Comparison of ENCODE assay signal across 9 cellular contexts in the genomic region with DNA sequence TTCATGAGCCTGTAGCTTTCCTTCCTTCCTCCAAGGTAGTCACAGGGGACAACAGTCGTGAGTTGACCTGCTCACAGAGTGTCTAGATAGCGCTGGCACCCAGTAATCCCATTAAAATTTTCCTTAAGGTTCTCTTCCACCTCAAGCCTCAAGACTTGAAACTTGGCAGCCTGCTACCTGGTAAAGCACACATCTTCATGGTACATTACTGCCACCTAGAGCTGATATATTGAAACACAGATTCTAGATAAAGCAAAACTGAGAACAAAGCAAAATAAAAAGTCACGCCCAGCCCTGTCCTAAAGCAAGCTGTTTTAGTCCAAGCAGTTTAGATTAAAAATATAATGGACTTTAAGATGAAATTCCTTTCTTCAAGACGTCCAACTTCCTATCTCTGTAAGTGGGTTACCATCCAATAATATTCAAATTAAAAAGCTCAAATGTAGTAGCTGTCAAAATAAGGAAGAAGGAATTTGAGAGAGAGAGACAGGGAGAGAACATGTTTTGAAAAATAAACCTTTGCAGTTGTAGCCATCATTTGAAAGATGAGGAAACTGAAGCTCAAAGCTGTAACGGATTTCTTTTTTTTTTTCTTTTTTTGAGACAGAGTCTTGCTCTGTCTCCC. TPM values are rescaled to one million over a fixed set of nuclear protein-coding genes. Genes with fewer than 3 reads are reported as not detected.
DNase-seq lines count a peak whose midpoint lies in the region; ATAC-seq, FAIRE-seq and TF ChIP-seq lines count a peak whose summit lies in the region.
"Had no signal": no experiment of that assay in that cellular context is flagged by ENCODE, and none has a peak within 500 bp of the region (broad histone marks: within the 10 kb centered on the region; RNA-seq: fewer than 3 reads in every experiment).

No MANE protein-coding gene starts in this region.

- no peaks in the 10 kb centered on the region for H3K9me3 ChIP-seq in MM.1S (replicated peaks; ENCODE audit: insufficient read depth, low read length)
- H3K9me3 ChIP-seq in H1 (ENCODE audit: insufficient read depth in 2 of 2, low read depth in 1 of 2, low read length in 1 of 2) = peaks cover 3 to 4% of the 10 kb centered on the region in 2 experiments; a peak in 1 of 4 replicates
- H3K9me3 ChIP-seq: SJCRH30 had no signal

- POLR2A ChIA-PET in H1 (lab: Charles Lee; ENCODE audit: partially characterized antibody) = no interaction called here

- no peak overlapping the region for H3K56ac ChIP-seq in H1 (replicated peaks; ENCODE audit: insufficient read length, low read depth, low read length)

- H3K27ac Mint-ChIP-seq in memory B cell = peak overlapping the region; percentile 84

- H3K27me3 Mint-ChIP-seq in memory B cell = no peaks in the 10 kb centered on the region

- no peak overlapping the region for H2AFZ ChIP-seq in MM.1S (ENCODE audit: low read length)
- 0 out of 2 replicates have a peak overlapping the region, but pooled peaks have one; percentile 68 for H2AFZ ChIP-seq in H1 (ENCODE audit: low read length)

- H3K27me3 ChIP-seq in MM.1S (replicated peaks; ENCODE audit: insufficient read depth, low read length) (no peaks in the 10 kb centered on the region), H1 (replicated peaks in 1 of 4; ENCODE audit: control insufficient read depth in 3 of 4, extremely low read depth in 1 of 4, insufficient read depth in 3 of 4, low read length in 3 of 4) (no peaks in the 10 kb centered on the region)
- H3K27me3 ChIP-seq: SJCRH30 had no signal

- H3K18ac ChIP-seq in H1 (ENCODE audit: extremely low read depth, low read length) = no peak overlapping the region

- no peaks in the 10 kb centered on the region for H4K20me1 ChIP-seq in MM.1S (ENCODE audit: insufficient read depth, low read length)
- H4K20me1 ChIP-seq in H1 (replicated peaks in 1 of 2; ENCODE audit: control insufficient read depth in 1 of 2, insufficient read depth in 2 of 2, low read length in 2 of 2) = no peaks in the 10 kb centered on the region

- 16% methylated on average over 5 of the region's 5 CpGs; no CpG with 5 or more reads in 1 of the 2 experiments for WGBS in H1 (ENCODE audit: extremely low coverage in 1 of 2, insufficient coverage in 1 of 2, insufficient read length in 1 of 2, insufficient replicate concordance in 2 of 2, low coverage in 1 of 2, low lambda C conversion rate in 2 of 2, missing lambda C conversion rate in 1 of 2), 2 experiments

- no peak overlapping the region for H3K4ac ChIP-seq in H1 (replicated peaks; ENCODE audit: insufficient read length, low read depth, low read length)

- no peak overlapping the region for H4K91ac ChIP-seq in H1 (replicated peaks; ENCODE audit: insufficient read length, low read length)

- no peak overlapping the region for H2BK15ac ChIP-seq in H1 (ENCODE audit: low read length)

- peak; percentile 84 for DNase-seq in COLO829 (ENCODE audit: low spot score)
- DNase-seq in GM19239 (ENCODE audit: insufficient read length, low spot score) = peak; percentile 19
- DNase-seq in MM.1S = peak; percentile 61
- peak; percentile 44 to 47 for DNase-seq in SHP77 (lab: John Stamatoyannopoulos, UW)
- no peak for DNase-seq in H1 (ENCODE audit: low read depth in 1 of 2, low spot score in 2 of 2)
- DNase-seq in memory B cell (ENCODE audit: low spot score in 2 of 2) = peak in 1 of 2 donors; percentile 52

- no peaks in the 10 kb centered on the region for H3K36me3 Mint-ChIP-seq in memory B cell

- no peak overlapping the region for H4K5ac ChIP-seq in H1 (ENCODE audit: insufficient read length, low read depth, low read length)

- no peak overlapping the region for H3K14ac ChIP-seq in H1 (ENCODE audit: insufficient read length)

- H3K36me3 ChIP-seq in MM.1S (replicated peaks; ENCODE audit: insufficient read depth, low read length) (no peaks in the 10 kb centered on the region), H1 (ENCODE audit: control insufficient read depth in 2 of 4, insufficient read depth in 4 of 4, low read length in 3 of 4) (no peaks in the 10 kb centered on the region)
- H3K36me3 ChIP-seq: SJCRH30 had no signal

- H3K9ac ChIP-seq in MM.1S (ENCODE audit: low read length) = no peak overlapping the region
- no peak overlapping the region for H3K9ac ChIP-seq in H1 (replicated peaks in 1 of 4; ENCODE audit: extremely low read depth in 1 of 4, low read depth in 3 of 4, low read length in 3 of 4)

- H3K4me2 ChIP-seq in MM.1S (ENCODE audit: low read depth, low read length) (peak overlapping the region; percentile 33; the same call in 1 of the 2 replicates), H1 (ENCODE audit: insufficient read depth in 1 of 2, low read depth in 2 of 2, low read length in 2 of 2) (no peak overlapping the region)

- ATAC-seq in memory B cell (ENCODE audit: low read depth) = peak; percentile 90
- ATAC-seq in GM18870 (IDR thresholded peaks at IDR 0.05; ENCODE audit: unreplicated experiment) = no peak
- no peak for ATAC-seq in GM19397 (IDR thresholded peaks at IDR 0.05; ENCODE audit: unreplicated experiment)

- peak; percentile 92 to 93 for TF ChIP-seq RAD21 in H1 (IDR thresholded peaks at IDR 0.05 in 1 of 2, conservative IDR thresholded peaks at IDR 0.05 in 1 of 2; ENCODE audit: low read depth in 2 of 2, low read length in 2 of 2)

- H3K79me2 ChIP-seq in MM.1S (ENCODE audit: low read length) = no peaks in the 10 kb centered on the region
- no peaks in the 10 kb centered on the region for H3K79me2 ChIP-seq in H1 (ENCODE audit: control insufficient read depth in 1 of 2, insufficient read depth in 2 of 2, low read length in 2 of 2)

- no peak overlapping the region for H2BK12ac ChIP-seq in H1 (ENCODE audit: low read depth, low read length)

- TF ChIP-seq POLR2A in H1 (IDR thresholded peaks at IDR 0.05; ENCODE audit: control extremely low read depth in 1 of 2, low read depth in 2 of 2, low read length in 2 of 2) = no peak

- no peak overlapping the region for H2BK5ac ChIP-seq in H1 (ENCODE audit: low read depth, low read length)

- H4K8ac ChIP-seq in H1 (ENCODE audit: extremely low read depth, insufficient read depth, low read length) = no peak overlapping the region

- H2AK5ac ChIP-seq in H1 (ENCODE audit: low read depth, low read length) = no peak overlapping the region

- H2BK20ac ChIP-seq in H1 (ENCODE audit: low read length) = no peak overlapping the region

- TF ChIP-seq EP300 in H1 (IDR thresholded peaks at IDR 0.05; ENCODE audit: borderline replicate concordance in 1 of 2, low read depth in 2 of 2, low read length in 2 of 2) = no peak

- peak; percentile 84 for FAIRE-seq in GM19239 (lab: Jason Lieb, UNC)
- FAIRE-seq in H1 (lab: Jason Lieb, UNC) = peak; percentile 82

- no peaks in the 10 kb centered on the region for H3K79me1 ChIP-seq in H1 (ENCODE audit: low read depth, low read length)

- no peak overlapping the region for H3K27ac ChIP-seq in MM.1S (ENCODE audit: low read length)
- no peak overlapping the region for H3K27ac ChIP-seq in H1 (ENCODE audit: low read depth, low read length)
- H3K27ac ChIP-seq: SJCRH30 had no signal

- H3F3A ChIP-seq in MM.1S (ENCODE audit: insufficient read depth, low read length) = no peaks in the 10 kb centered on the region

- H2BK120ac ChIP-seq in H1 (replicated peaks; ENCODE audit: low read depth, low read length) = no peak overlapping the region

- CTCF ChIA-PET in H1 (lab: Charles Lee; ENCODE audit: partially characterized antibody) = interaction anchor here (0.6 to 8.3 kb wide), 58 partner anchors 9 to 1446 kb away, joined by 3 to 193 read pairs (median 4); a partner anchor contains a TSS

- H3K4me1 ChIP-seq in MM.1S (ENCODE audit: low read length) (no peaks in the 10 kb centered on the region), H1 (replicated peaks in 1 of 4; ENCODE audit: control insufficient read depth in 3 of 4, insufficient read depth in 4 of 4, low read length in 3 of 4) (no peaks in the 10 kb centered on the region)
- H3K4me1 ChIP-seq: SJCRH30 had no signal

- peaks cover 7% of the 10 kb centered on the region for H3K4me1 Mint-ChIP-seq in memory B cell

- peak; percentile 61 for TF ChIP-seq CTCF in MM.1S (IDR thresholded peaks at IDR 0.05; ENCODE audit: low read length)
- peak in 2 of 3 experiments; percentile 61 to 69; a peak in 2 of 4 replicates for TF ChIP-seq CTCF in H1 (IDR thresholded peaks at IDR 0.05; ENCODE audit: control extremely low read depth in 1 of 3, insufficient read depth in 1 of 3, low read depth in 1 of 3, low read length in 3 of 3)

- no peaks in the 10 kb centered on the region for H3K23me2 ChIP-seq in H1 (ENCODE audit: low read depth, low read length)

- no peaks in the 10 kb centered on the region for H3K9me2 ChIP-seq in MM.1S (replicated peaks; ENCODE audit: insufficient read depth, low read length)

- H3K4me3 Mint-ChIP-seq in memory B cell = no peak overlapping the region

- H3K23ac ChIP-seq in H1 (ENCODE audit: insufficient read length) = no peak overlapping the region

- H3K4me3 ChIP-seq in MM.1S (ENCODE audit: low read length) (no peak overlapping the region), H1 (ENCODE audit: extremely low read depth in 1 of 4, insufficient read depth in 2 of 4, low read depth in 3 of 4, low read length in 4 of 4) (no peak overlapping the region)
- H3K4me3 ChIP-seq: SJCRH30 had no signal

- H3K9me3 Mint-ChIP-seq in memory B cell = peaks cover 4% of the 10 kb centered on the region

TF ChIP-seq in H1, 55 proteins besides CTCF, POLR2A, EP300 and RAD21 (continues in another document):
- TF ChIP-seq SAP30 (IDR thresholded peaks at IDR 0.05; ENCODE audit: insufficient read depth, insufficient replicate concordance, low read length) (no peak), EZH2 (IDR thresholded peaks at IDR 0.05; ENCODE audit: low read depth, low read length, severe bottlenecking) (no peak), JUND (IDR thresholded peaks at IDR 0.05; ENCODE audit: low read length) (no peak), CEBPB (IDR thresholded peaks at IDR 0.05; ENCODE audit: low read depth, low read length) (no peak), SUZ12 (IDR thresholded peaks at IDR 0.05; ENCODE audit: low read length) (no peak), KDM5A (IDR thresholded peaks at IDR 0.05; ENCODE audit: low read length) (no peak)
- TF ChIP-seq, protein P1, sequence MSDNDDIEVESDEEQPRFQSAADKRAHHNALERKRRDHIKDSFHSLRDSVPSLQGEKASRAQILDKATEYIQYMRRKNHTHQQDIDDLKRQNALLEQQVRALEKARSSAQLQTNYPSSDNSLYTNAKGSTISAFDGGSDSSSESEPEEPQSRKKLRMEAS (IDR thresholded peaks at IDR 0.05) = no peak

RNA-seq across cellular contexts. Expression of a gene that starts 50.7 kb away (rescaled TPM):
- total RNA-seq in H1 (2021; fragmentation: NEBNext Ultra II Directional; extraction: Animal tissue kit (Norgen Biotek cat#: 25700)) = 8.5 and 8.8 TPM in 2 replicates
- 2.8 and 4.6 TPM in 2 replicates for polyA plus RNA-seq in H1 (2011; rRNA removed)
- 4.8 TPM for polyA plus RNA-seq in H1 (2011; cell fraction: cytosol; rRNA removed)
- polyA plus RNA-seq in H1 (2011; cell fraction: nucleus; rRNA removed) = 2.9 TPM
- 7.1 to 9.9 TPM (median 7.6 TPM) in 4 replicates for polyA plus RNA-seq in H1 (2012, experiment 1 of 2)
- 5.9 TPM for polyA plus RNA-seq in H1 (2012, experiment 2 of 2)
- polyA plus RNA-seq in H1 (2013, experiment 1 of 2) = 9.0 TPM
- 11.7 TPM for polyA plus RNA-seq in H1 (2013, experiment 2 of 2)
- 3.6 and 4.6 TPM in 2 replicates for polyA minus RNA-seq in H1 (2011; rRNA and poly(A)+ RNA removed)
- 2.1 TPM for polyA minus RNA-seq in H1 (2011; cell fraction: cytosol; rRNA and poly(A)+ RNA removed)
- 4.2 TPM for polyA minus RNA-seq in H1 (2011; cell fraction: nucleus; rRNA and poly(A)+ RNA removed)

Comparison
In these comparisons a context has a peak if more than half of its experiments do, and no peak if none do; other contexts are left out.
1. DNase-seq: peak in COLO829 (single experiment), GM19239 (single experiment), MM.1S (single experiment) and SHP77 (2 of 2); none in H1 (0 of 2).